Comparison of ENCODE assay signal across 24 cellular contexts in genomic region chr5:171574374-171574773, GRCh38.
"Had no signal": no experiment of that assay in that cellular context is flagged by ENCODE, and none has a peak within 500 bp of the region (broad histone marks: within the 10 kb centered on the region; RNA-seq: fewer than 3 reads in every experiment).

No MANE protein-coding gene starts in this region.

- ATAC-seq: effector memory CD8-positive, alpha-beta T cell; lower lobe of right lung; natural killer cell treated with Interleukin-12 subunit alpha and Interleukin-12 subunit beta and Interleukin-15 and Interleukin-18, amount 100 ng/mL, for 72 hours; SK-N-SH treated with all-trans-retinoic acid at 6 μM for 48 hours; T-cell had no signal

- H3K4me3 ChIP-seq: cardiac muscle cell, lower lobe of right lung had no signal

- H3K27ac Mint-ChIP-seq: activated B cell treated with CpG ODN at 0.5 μM for 24 hours; activated CD4-positive, alpha-beta memory T cell treated with anti-CD3 and anti-CD28 coated beads for 36 hours; activated naive CD8-positive, alpha-beta T cell; activated T-helper 1 cell treated with anti-CD3 and anti-CD28 coated beads, Interleukin-12 subunit alpha, Interleukin-12 subunit beta, Interleukin-2, Interleukin-4 antibody, amounts not matched to agents 30 ng/mL and 10 ng/mL and 1 ng/mL, durations not matched to agents 14 hours and 24 hours and 36 hours; effector memory CD8-positive, alpha-beta T cell; natural killer cell treated with Interleukin-12 subunit alpha and Interleukin-12 subunit beta and Interleukin-15 and Interleukin-18, amount 100 ng/mL, for 72 hours; stimulated activated naive CD8-positive, alpha-beta T cell treated with anti-CD3 and anti-CD28 coated beads, Interleukin-15, Interleukin-2, amounts not matched to agents 100 ng/mL and 50 ng/mL, for 24 hours; T-cell had no signal

- H3K36me3 ChIP-seq: cardiac muscle cell, lower lobe of right lung had no signal

- H3K4me3 Mint-ChIP-seq: activated B cell treated with CpG ODN at 0.5 μM for 24 hours; activated CD4-positive, alpha-beta memory T cell treated with anti-CD3 and anti-CD28 coated beads for 36 hours; activated naive CD8-positive, alpha-beta T cell; activated T-helper 1 cell treated with anti-CD3 and anti-CD28 coated beads, Interleukin-12 subunit alpha, Interleukin-12 subunit beta, Interleukin-2, Interleukin-4 antibody, amounts not matched to agents 30 ng/mL and 10 ng/mL and 1 ng/mL, durations not matched to agents 14 hours and 24 hours and 36 hours; effector memory CD8-positive, alpha-beta T cell; natural killer cell treated with Interleukin-12 subunit alpha and Interleukin-12 subunit beta and Interleukin-15 and Interleukin-18, amount 100 ng/mL, for 72 hours; stimulated activated naive CD8-positive, alpha-beta T cell treated with anti-CD3 and anti-CD28 coated beads, Interleukin-15, Interleukin-2, amounts not matched to agents 100 ng/mL and 50 ng/mL, for 24 hours; T-cell had no signal

- H3K27ac ChIP-seq: cardiac muscle cell, lower lobe of right lung had no signal

- H3K4me1 Mint-ChIP-seq: activated B cell treated with CpG ODN at 0.5 μM for 24 hours, T-cell had no signal

- H3K36me3 Mint-ChIP-seq: activated CD4-positive, alpha-beta memory T cell treated with anti-CD3 and anti-CD28 coated beads for 36 hours; activated naive CD8-positive, alpha-beta T cell; T-cell had no signal

- H3K27me3 ChIP-seq: cardiac muscle cell had no signal

- H3K9me3 ChIP-seq: lower lobe of right lung had no signal

- DNase-seq: activated B cell treated with CpG ODN at 0.5 μM for 24 hours; activated CD4-positive, alpha-beta memory T cell treated with anti-CD3 and anti-CD28 coated beads for 36 hours; activated CD4-positive, alpha-beta T cell treated with anti-CD3 and anti-CD28 coated beads for 4 hours; activated gamma-delta T cell treated with Interleukin-2 at 50 U/mL for 16 hours; activated T-cell treated with anti-CD3 and anti-CD28 coated beads for 4 hours; amniotic stem cell; effector memory CD8-positive, alpha-beta T cell; foreskin melanocyte; head of caudate nucleus; kidney; lower lobe of right lung; nucleus accumbens; posterior cingulate gyrus; small intestine; stimulated activated CD4-positive, alpha-beta T cell treated with anti-CD3 and anti-CD28 coated beads, Interleukin-15, amount 100 ng/mL, for 24 hours; stimulated activated CD4-positive, alpha-beta T cell treated with anti-CD3 and anti-CD28 coated beads, Interleukin-2, amount 100 ng/mL, for 48 hours; T-cell; trophoblast cell had no signal
